28 cellular contexts compared by ENCODE assay signal in genomic region chr2:232974431-232974830, GRCh38. TPM values are rescaled to one million over a fixed set of nuclear protein-coding genes. Genes with fewer than 3 reads are reported as not detected.
"Had no signal": no experiment of that assay in that cellular context is flagged by ENCODE, and none has a peak within 500 bp of the region (broad histone marks: within the 10 kb centered on the region; RNA-seq: fewer than 3 reads in every experiment).

No MANE protein-coding gene starts in this region.

- H3K36me3 ChIP-seq: heart right ventricle, left lung, lower lobe of right lung, neutrophil, tibial nerve had no signal

- H3K27ac ChIP-seq: heart right ventricle, left lung, lower lobe of right lung, neutrophil, tibial nerve had no signal

- H3K9me3 Mint-ChIP-seq: central memory CD8-positive, alpha-beta T cell; memory B cell; stimulated activated naive CD8-positive, alpha-beta T cell treated with anti-CD3 and anti-CD28 coated beads, Interleukin-15, Interleukin-2, amounts not matched to agents 100 ng/mL and 50 ng/mL, for 24 hours had no signal

- ATAC-seq: esophagus mucosa; heart right ventricle; left lung; lower lobe of right lung; naive thymus-derived CD4-positive, alpha-beta T cell; stimulated activated memory B cell treated with anti-CD40 and anti-IgM and Interleukin-4, amounts not matched to agents 10 μg/mL and 1 μg/mL and 100 μg/mL, for 72 hours had no signal

- H3K4me3 ChIP-seq: heart right ventricle, left lung, lower lobe of right lung, smooth muscle cell, tibial nerve had no signal

- H3K4me1 ChIP-seq: heart right ventricle, left lung, lower lobe of right lung, tibial nerve had no signal

- H3K4me1 Mint-ChIP-seq: stimulated activated memory B cell treated with anti-CD40 and anti-IgM and Interleukin-4, amounts not matched to agents 10 μg/mL and 1 μg/mL and 100 μg/mL, for 72 hours had no signal

- DNase-seq: effector CD4-positive, alpha-beta T cell; heart right ventricle; hypothalamus; left lung; lower lobe of right lung; midbrain; naive thymus-derived CD4-positive, alpha-beta T cell; posterior cingulate gyrus; stimulated activated CD4-positive, alpha-beta T cell treated with anti-CD3 and anti-CD28 coated beads, Interleukin-4, amount 100 ng/mL, for 1 hour had no signal

- H3K36me3 Mint-ChIP-seq: memory B cell; stimulated activated memory B cell treated with anti-CD40 and anti-IgM and Interleukin-4, amounts not matched to agents 10 μg/mL and 1 μg/mL and 100 μg/mL, for 72 hours had no signal

- H3K4me3 Mint-ChIP-seq: central memory CD8-positive, alpha-beta T cell; memory B cell; naive thymus-derived CD4-positive, alpha-beta T cell; stimulated activated memory B cell treated with anti-CD40 and anti-IgM and Interleukin-4, amounts not matched to agents 10 μg/mL and 1 μg/mL and 100 μg/mL, for 72 hours; stimulated activated naive CD8-positive, alpha-beta T cell treated with anti-CD3 and anti-CD28 coated beads, Interleukin-15, Interleukin-2, amounts not matched to agents 100 ng/mL and 50 ng/mL, for 24 hours had no signal

- H3K27me3 ChIP-seq: left lung, neutrophil, tibial nerve had no signal

- H3K4me2 ChIP-seq: smooth muscle cell had no signal

- H3K27ac Mint-ChIP-seq: memory B cell; naive thymus-derived CD4-positive, alpha-beta T cell; stimulated activated memory B cell treated with anti-CD40 and anti-IgM and Interleukin-4, amounts not matched to agents 10 μg/mL and 1 μg/mL and 100 μg/mL, for 72 hours; stimulated activated naive CD8-positive, alpha-beta T cell treated with anti-CD3 and anti-CD28 coated beads, Interleukin-15, Interleukin-2, amounts not matched to agents 100 ng/mL and 50 ng/mL, for 24 hours had no signal

- H3K9me3 ChIP-seq: left lung, lower lobe of right lung, neutrophil had no signal

RNA-seq across cellular contexts. Expression of gene NGEF, which starts 38.6 kb away (rescaled TPM):
- total RNA-seq: naive thymus-derived CD4-positive, alpha-beta T cell; osteoblast; smooth muscle cell had no signal
- polyA plus RNA-seq: naive thymus-derived CD4-positive, alpha-beta T cell had no signal

RNA-seq across cellular contexts. Expression of gene NEU2, which starts 58.0 kb away (rescaled TPM):
- total RNA-seq: bronchial epithelial cell; dermis microvascular lymphatic vessel endothelial cell; esophagus mucosa; fibroblast of lung; frontal cortex; glomerular endothelial cell; heart right ventricle; left lung; lower lobe of right lung; naive thymus-derived CD4-positive, alpha-beta T cell; osteoblast; right cardiac atrium; temporal lobe; tibial nerve; urinary bladder had no signal
- polyA plus RNA-seq: fibroblast of lung; heart right ventricle; keratinocyte; naive thymus-derived CD4-positive, alpha-beta T cell; neural cell; right cardiac atrium; smooth muscle cell; urinary bladder had no signal
